In the genomic region with DNA sequence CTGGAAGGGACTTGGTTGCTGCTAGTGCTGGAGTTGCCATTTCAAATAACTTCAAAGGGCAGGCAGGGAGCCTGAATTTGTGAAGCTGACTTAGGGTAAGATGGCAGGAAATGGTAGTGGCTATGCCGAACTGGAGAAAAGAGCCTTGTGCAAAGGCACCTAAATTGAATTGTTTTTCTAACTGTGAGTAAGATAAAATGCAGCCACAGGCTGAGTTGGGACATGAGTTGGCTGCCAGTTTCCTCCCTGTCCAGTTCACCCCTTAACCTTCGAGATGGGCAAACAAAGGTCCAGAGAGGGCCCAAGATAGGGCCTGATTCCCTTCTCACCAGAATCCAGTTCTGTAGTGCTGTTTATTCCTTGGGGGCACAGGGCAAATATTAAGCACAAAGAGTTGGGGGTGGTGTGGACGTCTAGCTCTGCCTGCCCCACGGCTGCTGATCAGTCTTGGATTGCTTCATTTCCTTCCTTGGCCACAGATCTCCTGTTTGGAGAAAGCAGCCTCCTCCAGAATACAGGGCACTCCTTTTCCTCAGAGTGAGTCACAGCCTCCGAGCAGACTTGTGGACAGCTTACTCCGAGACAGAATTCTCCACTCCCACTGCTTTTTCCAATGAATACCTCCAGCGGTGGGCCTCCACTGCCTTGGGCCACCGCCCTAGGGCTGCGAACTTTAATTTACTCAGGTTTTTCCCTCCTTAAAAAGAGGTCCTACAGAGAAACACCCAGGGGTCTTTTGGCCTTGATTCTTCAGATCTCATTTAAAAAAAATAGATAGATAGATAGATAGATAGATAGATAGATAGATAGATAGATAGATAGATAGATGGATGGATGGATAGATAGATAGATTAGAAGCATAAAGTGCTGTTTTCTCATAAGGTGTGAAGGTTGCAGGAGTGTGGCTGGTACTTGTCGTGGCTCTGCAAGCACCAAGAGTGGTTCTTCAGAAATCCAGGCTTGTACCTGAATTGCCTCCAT, we compare ENCODE assay signal across 8 cellular contexts. TPM values are rescaled to one million over a fixed set of nuclear protein-coding genes. Genes with fewer than 3 reads are reported as not detected.
DNase-seq lines count a peak whose midpoint lies in the region; ATAC-seq and TF ChIP-seq lines count a peak whose summit lies in the region.

No MANE protein-coding gene starts in this region.

- no peaks in the 10 kb centered on the region for H3K9me3 ChIP-seq in KOPT-K1 (ENCODE audit: insufficient read depth, low read length, poor library complexity, severe bottlenecking)
- H3K9me3 ChIP-seq in right atrium auricular region: no peaks in the 10 kb centered on the region
- H3K9me3 ChIP-seq in neural progenitor cell (ENCODE audit: low read depth): no peaks in the 10 kb centered on the region

- H3K27me3 Mint-ChIP-seq in activated naive CD8-positive, alpha-beta T cell treated with anti-CD3 and anti-CD28 coated beads, Interleukin-2, amount 50 U/mL, for 24 hours: peaks cover 11% of the 10 kb centered on the region
- H3K27me3 Mint-ChIP-seq in stimulated activated memory B cell treated with anti-CD40 and anti-IgM and Interleukin-4, amounts not matched to agents 10 μg/mL and 1 μg/mL and 100 μg/mL, for 72 hours: no peaks in the 10 kb centered on the region
- no peaks in the 10 kb centered on the region for H3K27me3 Mint-ChIP-seq in neural progenitor cell (ENCODE audit: insufficient read depth, low read depth)

- peak overlapping the region; percentile 60 for H3K27ac Mint-ChIP-seq in activated naive CD8-positive, alpha-beta T cell treated with anti-CD3 and anti-CD28 coated beads, Interleukin-2, amount 50 U/mL, for 24 hours
- H3K27ac Mint-ChIP-seq in stimulated activated memory B cell treated with anti-CD40 and anti-IgM and Interleukin-4, amounts not matched to agents 10 μg/mL and 1 μg/mL and 100 μg/mL, for 72 hours: peak overlapping the region; percentile 32
- H3K27ac Mint-ChIP-seq in neural progenitor cell: no peak overlapping the region

- ATAC-seq in activated naive CD8-positive, alpha-beta T cell treated with anti-CD3 and anti-CD28 coated beads, Interleukin-2, amount 50 U/mL, for 24 hours: no peak
- no peak for ATAC-seq in stimulated activated memory B cell treated with anti-CD40 and anti-IgM and Interleukin-4, amounts not matched to agents 10 μg/mL and 1 μg/mL and 100 μg/mL, for 72 hours
- ATAC-seq in HG02588 (IDR thresholded peaks at IDR 0.05; ENCODE audit: unreplicated experiment) (no peak), HG03378 (IDR thresholded peaks at IDR 0.05; ENCODE audit: unreplicated experiment) (no peak)

- H3K4me1 Mint-ChIP-seq in activated naive CD8-positive, alpha-beta T cell treated with anti-CD3 and anti-CD28 coated beads, Interleukin-2, amount 50 U/mL, for 24 hours: peaks cover 69% of the 10 kb centered on the region
- H3K4me1 Mint-ChIP-seq in stimulated activated memory B cell treated with anti-CD40 and anti-IgM and Interleukin-4, amounts not matched to agents 10 μg/mL and 1 μg/mL and 100 μg/mL, for 72 hours: peaks cover 40% of the 10 kb centered on the region
- H3K4me1 Mint-ChIP-seq in neural progenitor cell: peaks cover 29% of the 10 kb centered on the region

- H3K79me2 ChIP-seq in neural progenitor cell (ENCODE audit: low read depth): no peaks in the 10 kb centered on the region

- peak; percentile 80 for DNase-seq in AG08396 (ENCODE audit: low spot score)
- no peak for DNase-seq in activated naive CD8-positive, alpha-beta T cell treated with anti-CD3 and anti-CD28 coated beads, Interleukin-2, amount 50 U/mL, for 24 hours
- peak; percentile 88 for DNase-seq in right atrium auricular region (ENCODE audit: low spot score)
- DNase-seq in neural progenitor cell (ENCODE audit: low spot score): no peak

- H3F3A ChIP-seq in neural progenitor cell (ENCODE audit: low read depth): peaks cover 8% of the 10 kb centered on the region

- H3K4me3 Mint-ChIP-seq in activated naive CD8-positive, alpha-beta T cell treated with anti-CD3 and anti-CD28 coated beads, Interleukin-2, amount 50 U/mL, for 24 hours: no peak overlapping the region
- no peak overlapping the region for H3K4me3 Mint-ChIP-seq in stimulated activated memory B cell treated with anti-CD40 and anti-IgM and Interleukin-4, amounts not matched to agents 10 μg/mL and 1 μg/mL and 100 μg/mL, for 72 hours
- H3K4me3 Mint-ChIP-seq in neural progenitor cell: no peak overlapping the region

- TF ChIP-seq CTCF in right atrium auricular region (IDR thresholded peaks at IDR 0.05) (no peak), neural progenitor cell (IDR thresholded peaks at IDR 0.05) (no peak)

- no peaks in the 10 kb centered on the region for H3K36me3 Mint-ChIP-seq in activated naive CD8-positive, alpha-beta T cell treated with anti-CD3 and anti-CD28 coated beads, Interleukin-2, amount 50 U/mL, for 24 hours (ENCODE audit: low read depth)
- H3K36me3 Mint-ChIP-seq in stimulated activated memory B cell treated with anti-CD40 and anti-IgM and Interleukin-4, amounts not matched to agents 10 μg/mL and 1 μg/mL and 100 μg/mL, for 72 hours: no peaks in the 10 kb centered on the region
- no peaks in the 10 kb centered on the region for H3K36me3 Mint-ChIP-seq in neural progenitor cell

- H2AFZ ChIP-seq in neural progenitor cell (replicated peaks): no peak overlapping the region

- no peaks in the 10 kb centered on the region for H3K27me3 ChIP-seq in right atrium auricular region
- no peaks in the 10 kb centered on the region for H3K27me3 ChIP-seq in neural progenitor cell

- peaks cover 0 to 48% of the 10 kb centered on the region in 2 donors for H3K4me1 ChIP-seq in right atrium auricular region
- H3K4me1 ChIP-seq in neural progenitor cell: peaks cover 24% of the 10 kb centered on the region

- no peak overlapping the region for H3K4me2 ChIP-seq in neural progenitor cell

- H3K9ac ChIP-seq in neural progenitor cell: no peak overlapping the region

- H4K20me1 ChIP-seq in neural progenitor cell (ENCODE audit: low read depth): no peaks in the 10 kb centered on the region

- peak overlapping the region; percentile 38 for H3K27ac ChIP-seq in KOPT-K1 (ENCODE audit: low read depth, low read length, poor library complexity, severe bottlenecking)
- peak overlapping the region; percentile 47 to 77 for H3K27ac ChIP-seq in right atrium auricular region
- H3K27ac ChIP-seq in neural progenitor cell: no peak overlapping the region

- H3K36me3 ChIP-seq in KOPT-K1 (ENCODE audit: insufficient read depth, low read length): no peaks in the 10 kb centered on the region
- no peaks in the 10 kb centered on the region for H3K36me3 ChIP-seq in right atrium auricular region
- no peaks in the 10 kb centered on the region for H3K36me3 ChIP-seq in neural progenitor cell

- H3K9me3 Mint-ChIP-seq in activated naive CD8-positive, alpha-beta T cell treated with anti-CD3 and anti-CD28 coated beads, Interleukin-2, amount 50 U/mL, for 24 hours: no peaks in the 10 kb centered on the region
- H3K9me3 Mint-ChIP-seq in stimulated activated memory B cell treated with anti-CD40 and anti-IgM and Interleukin-4, amounts not matched to agents 10 μg/mL and 1 μg/mL and 100 μg/mL, for 72 hours: no peaks in the 10 kb centered on the region
- no peaks in the 10 kb centered on the region for H3K9me3 Mint-ChIP-seq in neural progenitor cell

- H3K4me3 ChIP-seq in right atrium auricular region: no peak overlapping the region
- H3K4me3 ChIP-seq in neural progenitor cell: no peak overlapping the region

RNA-seq across cellular contexts. Expression of gene SLC20A1, which starts 18.4 kb away (rescaled TPM):
- total RNA-seq in right atrium auricular region: 10 to 100 TPM; 16.8 to 19.7 TPM
- 46.1 and 61.1 TPM in 2 replicates for total RNA-seq in neural progenitor cell (ENCODE audit: low replicate concordance)

RNA-seq across cellular contexts. Expression of gene CHCHD5, which starts 42.9 kb away (rescaled TPM):
- 10 to 100 TPM; 27.4 to 29.4 TPM for total RNA-seq in right atrium auricular region
- total RNA-seq in neural progenitor cell (ENCODE audit: low replicate concordance): 12.9 and 17.5 TPM in 2 replicates

Comparison
In these comparisons a context has a peak if more than half of its experiments do, and no peak if none do; other contexts are left out.
1. DNase-seq: peak in AG08396 (single experiment) and right atrium auricular region (single experiment); none in activated naive CD8-positive, alpha-beta T cell treated with anti-CD3 and anti-CD28 coated beads, Interleukin-2, amount 50 U/mL, for 24 hours (single experiment) and neural progenitor cell (single experiment).